ENCODE assay signal across 1 cellular context in genomic region chr10:133277277-133277992, GRCh38.
A peak's percentile ranks its signal among the peaks of the same experiment; 100 is the strongest.
TF ChIP-seq lines count a peak whose summit lies in the region.

No MANE protein-coding gene starts in this region.

TF ChIP-seq in HepG2, 621 proteins besides CTCF, POLR2A, EP300 and RAD21:
- no peak for TF ChIP-seq ZNF773 (CRISPR knock-in tag; IDR thresholded peaks at IDR 0.05; ENCODE audit: borderline replicate concordance)
- TF ChIP-seq KMT2B (CRISPR knock-in tag; IDR thresholded peaks at IDR 0.05): no peak
- no peak for TF ChIP-seq ZNF430 (CRISPR knock-in tag; IDR thresholded peaks at IDR 0.05)
- no peak for TF ChIP-seq BHLHE40 (IDR thresholded peaks at IDR 0.05; ENCODE audit: low read length)
- TF ChIP-seq ZBTB3 (CRISPR knock-in tag; IDR thresholded peaks at IDR 0.05; ENCODE audit: borderline replicate concordance, low read depth): no peak
- TF ChIP-seq ZNF792 (CRISPR knock-in tag; IDR thresholded peaks at IDR 0.05): no peak
- no peak for TF ChIP-seq ZNF788 (CRISPR knock-in tag; IDR thresholded peaks at IDR 0.05; ENCODE audit: borderline replicate concordance)
- TF ChIP-seq MTF2 (CRISPR knock-in tag; IDR thresholded peaks at IDR 0.05; ENCODE audit: borderline replicate concordance): 0 out of 2 replicates have a peak, but pooled peaks have one; percentile 17
- no peak for TF ChIP-seq DR1 (CRISPR knock-in tag; IDR thresholded peaks at IDR 0.05)
- no peak for TF ChIP-seq ZNF644 (CRISPR knock-in tag; IDR thresholded peaks at IDR 0.05; ENCODE audit: low read depth)
- TF ChIP-seq ZNF703 (CRISPR knock-in tag; IDR thresholded peaks at IDR 0.05; ENCODE audit: borderline replicate concordance): no peak
- TF ChIP-seq HNRNPLL (IDR thresholded peaks at IDR 0.05; ENCODE audit: low read depth, low read length, poor library complexity, severe bottlenecking): no peak
- TF ChIP-seq NBN (conservative IDR thresholded peaks at IDR 0.05): no peak
- TF ChIP-seq, protein P1, sequence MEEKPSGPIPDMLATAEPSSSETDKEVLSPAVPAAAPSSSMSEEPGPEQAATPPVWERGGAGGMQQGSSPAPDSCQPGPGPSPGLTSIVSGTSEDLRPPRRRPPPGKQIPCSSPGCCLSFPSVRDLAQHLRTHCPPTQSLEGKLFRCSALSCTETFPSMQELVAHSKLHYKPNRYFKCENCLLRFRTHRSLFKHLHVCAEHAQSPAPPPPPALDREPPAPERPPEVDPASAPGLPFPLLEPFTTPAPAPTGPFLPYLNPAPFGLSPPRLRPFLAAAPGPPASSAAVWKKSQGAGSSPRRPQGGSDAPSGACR (CRISPR knock-in tag; IDR thresholded peaks at IDR 0.05): no peak
- TF ChIP-seq NR1H2 (CRISPR knock-in tag; IDR thresholded peaks at IDR 0.05; ENCODE audit: borderline replicate concordance, low read depth): 0 out of 2 replicates have a peak, but pooled peaks have one; percentile 9
- no peak for TF ChIP-seq ARID2 (CRISPR knock-in tag; IDR thresholded peaks at IDR 0.05; ENCODE audit: borderline replicate concordance)
- TF ChIP-seq, protein P2, sequence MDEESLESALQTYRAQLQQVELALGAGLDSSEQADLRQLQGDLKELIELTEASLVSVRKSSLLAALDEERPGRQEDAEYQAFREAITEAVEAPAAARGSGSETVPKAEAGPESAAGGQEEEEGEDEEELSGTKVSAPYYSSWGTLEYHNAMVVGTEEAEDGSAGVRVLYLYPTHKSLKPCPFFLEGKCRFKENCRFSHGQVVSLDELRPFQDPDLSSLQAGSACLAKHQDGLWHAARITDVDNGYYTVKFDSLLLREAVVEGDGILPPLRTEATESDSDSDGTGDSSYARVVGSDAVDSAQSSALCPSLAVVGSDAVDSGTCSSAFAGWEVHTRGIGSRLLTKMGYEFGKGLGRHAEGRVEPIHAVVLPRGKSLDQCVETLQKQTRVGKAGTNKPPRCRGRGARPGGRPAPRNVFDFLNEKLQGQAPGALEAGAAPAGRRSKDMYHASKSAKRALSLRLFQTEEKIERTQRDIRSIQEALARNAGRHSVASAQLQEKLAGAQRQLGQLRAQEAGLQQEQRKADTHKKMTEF (CRISPR knock-in tag; IDR thresholded peaks at IDR 0.05): no peak
- no peak for TF ChIP-seq ZNF343 (CRISPR knock-in tag; IDR thresholded peaks at IDR 0.05)
- no peak for TF ChIP-seq YEATS4 (CRISPR knock-in tag; IDR thresholded peaks at IDR 0.05; ENCODE audit: borderline replicate concordance)
- TF ChIP-seq ZNF367 (CRISPR knock-in tag; IDR thresholded peaks at IDR 0.05; ENCODE audit: borderline replicate concordance): no peak
- TF ChIP-seq, protein P3, sequence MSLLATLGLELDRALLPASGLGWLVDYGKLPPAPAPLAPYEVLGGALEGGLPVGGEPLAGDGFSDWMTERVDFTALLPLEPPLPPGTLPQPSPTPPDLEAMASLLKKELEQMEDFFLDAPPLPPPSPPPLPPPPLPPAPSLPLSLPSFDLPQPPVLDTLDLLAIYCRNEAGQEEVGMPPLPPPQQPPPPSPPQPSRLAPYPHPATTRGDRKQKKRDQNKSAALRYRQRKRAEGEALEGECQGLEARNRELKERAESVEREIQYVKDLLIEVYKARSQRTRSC (CRISPR knock-in tag; IDR thresholded peaks at IDR 0.05; ENCODE audit: low read depth): no peak
- no peak for TF ChIP-seq ATRX (CRISPR knock-in tag; IDR thresholded peaks at IDR 0.05; ENCODE audit: borderline replicate concordance)
- 0 out of 2 replicates have a peak, but pooled peaks have one; percentile 35 for TF ChIP-seq ZNF740 (CRISPR knock-in tag; IDR thresholded peaks at IDR 0.05)
- TF ChIP-seq ZNF839 (CRISPR knock-in tag; IDR thresholded peaks at IDR 0.05; ENCODE audit: borderline replicate concordance): no peak
- peak; percentile 24; the same call in 1 of the 2 replicates for TF ChIP-seq MTA1 (CRISPR knock-in tag; IDR thresholded peaks at IDR 0.05; ENCODE audit: borderline replicate concordance)
- TF ChIP-seq ZSCAN9 (CRISPR knock-in tag; IDR thresholded peaks at IDR 0.05; ENCODE audit: borderline replicate concordance): no peak
- TF ChIP-seq NR2C2 (CRISPR knock-in tag; IDR thresholded peaks at IDR 0.05; ENCODE audit: borderline replicate concordance): peak; percentile 62
- TF ChIP-seq AGO1 (IDR thresholded peaks at IDR 0.05; ENCODE audit: low read depth, low read length, poor library complexity, severe bottlenecking): peak; percentile 41
- no peak for TF ChIP-seq ZNF687 (CRISPR knock-in tag; IDR thresholded peaks at IDR 0.05)
- no peak for TF ChIP-seq ZNF652 (CRISPR knock-in tag; IDR thresholded peaks at IDR 0.05; ENCODE audit: borderline replicate concordance, low read depth)
- no peak for TF ChIP-seq AKAP8 (CRISPR knock-in tag; IDR thresholded peaks at IDR 0.05)
- peak; percentile 82 for TF ChIP-seq AGO2 (optimal IDR thresholded peaks at IDR 0.05; ENCODE audit: low read depth, low read length)
- no peak for TF ChIP-seq ZNF83 (CRISPR knock-in tag; IDR thresholded peaks at IDR 0.05; ENCODE audit: borderline replicate concordance)
- TF ChIP-seq ZNF337 (CRISPR knock-in tag; IDR thresholded peaks at IDR 0.05; ENCODE audit: borderline replicate concordance, low read depth): no peak
- TF ChIP-seq KLF12 (CRISPR knock-in tag; IDR thresholded peaks at IDR 0.05; ENCODE audit: borderline replicate concordance): no peak
- TF ChIP-seq PRPF4 (IDR thresholded peaks at IDR 0.05; ENCODE audit: low read depth, low read length, poor library complexity, severe bottlenecking): no peak
- TF ChIP-seq ZNF143 (CRISPR knock-in tag; IDR thresholded peaks at IDR 0.05): no peak
- no peak for TF ChIP-seq GATAD1 (CRISPR knock-in tag; IDR thresholded peaks at IDR 0.05)
- TF ChIP-seq, protein P4, sequence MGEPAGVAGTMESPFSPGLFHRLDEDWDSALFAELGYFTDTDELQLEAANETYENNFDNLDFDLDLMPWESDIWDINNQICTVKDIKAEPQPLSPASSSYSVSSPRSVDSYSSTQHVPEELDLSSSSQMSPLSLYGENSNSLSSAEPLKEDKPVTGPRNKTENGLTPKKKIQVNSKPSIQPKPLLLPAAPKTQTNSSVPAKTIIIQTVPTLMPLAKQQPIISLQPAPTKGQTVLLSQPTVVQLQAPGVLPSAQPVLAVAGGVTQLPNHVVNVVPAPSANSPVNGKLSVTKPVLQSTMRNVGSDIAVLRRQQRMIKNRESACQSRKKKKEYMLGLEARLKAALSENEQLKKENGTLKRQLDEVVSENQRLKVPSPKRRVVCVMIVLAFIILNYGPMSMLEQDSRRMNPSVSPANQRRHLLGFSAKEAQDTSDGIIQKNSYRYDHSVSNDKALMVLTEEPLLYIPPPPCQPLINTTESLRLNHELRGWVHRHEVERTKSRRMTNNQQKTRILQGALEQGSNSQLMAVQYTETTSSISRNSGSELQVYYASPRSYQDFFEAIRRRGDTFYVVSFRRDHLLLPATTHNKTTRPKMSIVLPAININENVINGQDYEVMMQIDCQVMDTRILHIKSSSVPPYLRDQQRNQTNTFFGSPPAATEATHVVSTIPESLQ (CRISPR knock-in tag; conservative IDR thresholded peaks at IDR 0.05): no peak
- no peak for TF ChIP-seq ZNF790 (CRISPR knock-in tag; IDR thresholded peaks at IDR 0.05; ENCODE audit: borderline replicate concordance)
- no peak for TF ChIP-seq ZNF20 (CRISPR knock-in tag; IDR thresholded peaks at IDR 0.05)
